In the genomic region with DNA sequence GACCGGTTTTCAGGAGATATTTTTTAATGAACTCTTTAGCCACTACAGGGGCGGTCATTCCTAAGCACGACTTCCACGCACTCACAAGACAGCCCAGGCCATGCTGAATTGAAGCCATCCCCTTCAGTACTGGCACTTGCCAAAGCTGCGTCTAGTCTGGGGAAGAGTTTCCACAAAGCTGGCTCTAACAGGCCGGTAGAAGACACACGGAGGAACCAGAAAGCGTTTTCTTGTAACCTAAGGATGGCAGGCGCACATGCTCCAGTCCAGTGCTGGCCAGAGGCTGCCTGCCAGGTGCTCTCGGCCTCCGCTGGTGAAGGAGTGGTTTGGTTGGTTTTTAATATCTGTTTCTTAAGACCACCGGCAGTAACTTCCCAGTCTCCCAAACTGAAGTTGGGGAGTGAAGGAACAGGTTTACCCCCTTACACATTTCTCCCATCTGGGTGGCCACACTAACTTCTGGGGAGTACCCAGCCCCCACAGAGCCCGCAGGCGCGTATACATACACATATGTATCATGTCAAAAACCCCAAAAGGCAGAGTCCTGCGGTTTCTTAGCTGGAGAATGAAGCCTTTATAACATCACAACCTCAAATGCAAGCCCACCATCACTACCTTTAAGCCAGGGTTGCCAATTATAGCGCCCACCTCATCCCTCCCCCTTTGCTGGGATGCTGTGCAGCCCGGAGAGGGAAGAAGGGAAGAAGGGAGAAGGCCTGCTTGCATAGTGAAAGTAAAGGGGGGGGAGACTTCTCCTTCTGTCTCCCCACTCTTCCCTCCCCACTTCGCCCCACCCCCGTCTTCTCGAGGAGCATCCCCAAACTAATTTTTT, we compare ENCODE assay signal across 9 cellular contexts. TPM values are rescaled to one million over a fixed set of nuclear protein-coding genes. Genes with fewer than 3 reads are reported as not detected.
DNase-seq lines count a peak whose midpoint lies in the region; ATAC-seq and TF ChIP-seq lines count a peak whose summit lies in the region.
"Had no signal": no experiment of that assay in that cellular context is flagged by ENCODE, and none has a peak within 500 bp of the region (broad histone marks: within the 10 kb centered on the region; RNA-seq: fewer than 3 reads in every experiment).

No MANE protein-coding gene starts in this region.

- H3K4me2 ChIP-seq in BLaER1, result peak overlapping the region; percentile 84

- H3K27me3 Mint-ChIP-seq in activated CD8-positive, alpha-beta T cell treated with anti-CD3 and anti-CD28 coated beads for 36 hours, result peaks cover 4% of the 10 kb centered on the region

- CTCF ChIA-PET in activated CD8-positive, alpha-beta T cell treated with anti-CD3 and anti-CD28 coated beads for 36 hours (lab: Charles Lee), result interaction anchor here (0.7 to 8.7 kb wide), 6 partner anchors 44 to 237 kb away, joined by 3 to 56 read pairs (median 4); no protein-coding TSS in a partner anchor

- POLR2A ChIA-PET in activated CD8-positive, alpha-beta T cell treated with anti-CD3 and anti-CD28 coated beads for 36 hours (lab: Charles Lee), result interaction anchor here (0.6 to 8.3 kb wide), 13 partner anchors 10 to 215 kb away, joined by 3 to 72 read pairs (median 4); no protein-coding TSS in a partner anchor

- H3K4me3 Mint-ChIP-seq in activated CD8-positive, alpha-beta T cell treated with anti-CD3 and anti-CD28 coated beads for 36 hours, result peak overlapping the region; percentile 97

- peak overlapping the region; percentile 77 for H3K4me3 ChIP-seq in BLaER1
- H3K4me3 ChIP-seq in HUES48 (ENCODE audit: low read depth, low read length), result peak overlapping the region; percentile 96
- peak overlapping the region; percentile 90 to 95 for H3K4me3 ChIP-seq in foreskin fibroblast (ENCODE audit: low read depth in 1 of 2, low read length in 2 of 2)
- H3K4me3 ChIP-seq in rectal smooth muscle tissue (ENCODE audit: low read length), result peak overlapping the region; percentile 75

- no peaks in the 10 kb centered on the region for H3K27me3 ChIP-seq in BLaER1
- no peaks in the 10 kb centered on the region for H3K27me3 ChIP-seq in HUES48 (ENCODE audit: control insufficient read depth, insufficient read depth, low read length)
- H3K27me3 ChIP-seq in rectal smooth muscle tissue (ENCODE audit: control insufficient read depth, insufficient read depth, low read length), result no peaks in the 10 kb centered on the region

- peak; percentile 24 for ATAC-seq in activated CD8-positive, alpha-beta T cell treated with anti-CD3 and anti-CD28 coated beads for 36 hours
- ATAC-seq in GM21515 (IDR thresholded peaks at IDR 0.05; ENCODE audit: unreplicated experiment), result no peak
- ATAC-seq: K562 had no signal

- H3K4me1 ChIP-seq in BLaER1, result peaks cover 63% of the 10 kb centered on the region
- H3K4me1 ChIP-seq in HUES48 (ENCODE audit: control insufficient read depth, insufficient read depth, low read length), result peaks cover 29% of the 10 kb centered on the region
- peaks cover 2% of the 10 kb centered on the region for H3K4me1 ChIP-seq in rectal smooth muscle tissue (ENCODE audit: control insufficient read depth, insufficient read depth, low read length)

- DNase-seq in activated CD8-positive, alpha-beta T cell treated with anti-CD3 and anti-CD28 coated beads for 36 hours, result peak; percentile 77
- DNase-seq in foreskin fibroblast, result peak in 1 of 2 donors; percentile 56
- DNase-seq in putamen (ENCODE audit: low spot score), result no peak
- no peak for DNase-seq in HUDEP-2 (lab: John Stamatoyannopoulos, UW; ENCODE audit: unreplicated experiment in 76 of 76)

- H4K20me1 ChIP-seq in BLaER1, result peaks cover 14% of the 10 kb centered on the region; the same call in 1 of the 2 replicates

- no peak for TF ChIP-seq CTCF in activated CD8-positive, alpha-beta T cell treated with anti-CD3 and anti-CD28 coated beads for 36 hours (IDR thresholded peaks at IDR 0.05)
- no peak for TF ChIP-seq CTCF in foreskin fibroblast (IDR thresholded peaks at IDR 0.05; ENCODE audit: low read depth, low read length)

- peak overlapping the region; percentile 93 for H3K27ac Mint-ChIP-seq in activated CD8-positive, alpha-beta T cell treated with anti-CD3 and anti-CD28 coated beads for 36 hours

- H3K9me3 ChIP-seq in BLaER1 (no peaks in the 10 kb centered on the region), HUES48 (ENCODE audit: control insufficient read depth, insufficient read depth, low read length) (no peaks in the 10 kb centered on the region)

- peaks cover 7% of the 10 kb centered on the region for H3K36me3 Mint-ChIP-seq in activated CD8-positive, alpha-beta T cell treated with anti-CD3 and anti-CD28 coated beads for 36 hours (ENCODE audit: low read depth)

- peaks cover 16% of the 10 kb centered on the region for H3K36me3 ChIP-seq in BLaER1
- H3K36me3 ChIP-seq in HUES48 (ENCODE audit: control insufficient read depth, insufficient read depth, low read length), result no peaks in the 10 kb centered on the region
- H3K36me3 ChIP-seq in rectal smooth muscle tissue (ENCODE audit: control insufficient read depth, insufficient read depth, low read length), result no peaks in the 10 kb centered on the region

- H3K9ac ChIP-seq in BLaER1 (peak overlapping the region; percentile 75), HUES48 (ENCODE audit: low read depth, low read length) (no peak overlapping the region), rectal smooth muscle tissue (ENCODE audit: low read length) (no peak overlapping the region)

- H3K27ac ChIP-seq in BLaER1, result peak overlapping the region; percentile 65
- peak overlapping the region; percentile 97 for H3K27ac ChIP-seq in HUES48 (ENCODE audit: low read depth, low read length)
- H3K27ac ChIP-seq in rectal smooth muscle tissue (ENCODE audit: low read depth, low read length), result peak overlapping the region; percentile 73

- no peaks in the 10 kb centered on the region for H3K9me3 Mint-ChIP-seq in activated CD8-positive, alpha-beta T cell treated with anti-CD3 and anti-CD28 coated beads for 36 hours

- intact Hi-C loops in activated CD8-positive, alpha-beta T cell treated with anti-CD3 and anti-CD28 coated beads for 36 hours (cut with micrococcal nuclease), result loop anchor here (10.0 kb wide), 1 partner anchor 56 kb away; no protein-coding TSS in a partner anchor

- H3K4me1 Mint-ChIP-seq in activated CD8-positive, alpha-beta T cell treated with anti-CD3 and anti-CD28 coated beads for 36 hours (ENCODE audit: low read depth), result peaks cover 54% of the 10 kb centered on the region

RNA-seq across cellular contexts. Expression of a gene that starts 1.2 kb away (rescaled TPM):
- 1 to 10 TPM; 6.5 to 6.9 TPM for total RNA-seq in activated CD8-positive, alpha-beta T cell treated with anti-CD3 and anti-CD28 coated beads for 36 hours
